In genomic region chr13:99308481-99309087, GRCh38 we compare ENCODE assay signal across 10 cellular contexts. TPM values are rescaled to one million over a fixed set of nuclear protein-coding genes. Genes with fewer than 3 reads are reported as not detected.
A peak's percentile ranks its signal among the peaks of the same experiment; 100 is the strongest.
DNase-seq lines count a peak whose midpoint lies in the region; ATAC-seq, FAIRE-seq and TF ChIP-seq lines count a peak whose summit lies in the region.
"Had no signal": no experiment of that assay in that cellular context is flagged by ENCODE, and none has a peak within 500 bp of the region (broad histone marks: within the 10 kb centered on the region; RNA-seq: fewer than 3 reads in every experiment).

No MANE protein-coding gene starts in this region.

- WGBS in A549 (ENCODE audit: missing lambda C conversion rate): 51% methylated on average over 3 of the region's 3 CpGs
- 15 to 25% methylated on average over 3 of the region's 3 CpGs for WGBS in GM23248 (ENCODE audit: low coverage in 1 of 2, low lambda C conversion rate in 2 of 2, missing lambda C conversion rate in 2 of 2), 2 experiments
- WGBS in adrenal gland, 4 donors: 81 to 88% (median 83%) methylated on average over 3 of the region's 3 CpGs

- H4K20me1 ChIP-seq in GM23248 (ENCODE audit: insufficient read depth): no peaks in the 10 kb centered on the region

- H3K9me2 ChIP-seq in GM23248 (ENCODE audit: insufficient read depth): no peaks in the 10 kb centered on the region

- H3K36me3 ChIP-seq in GM23248 (ENCODE audit: low read depth): no peaks in the 10 kb centered on the region
- peaks cover 5 to 7% of the 10 kb centered on the region in 2 donors for H3K36me3 ChIP-seq in mucosa of rectum (ENCODE audit: control insufficient read depth in 2 of 2, insufficient read depth in 2 of 2, low read length in 2 of 2)
- H3K36me3 ChIP-seq in adrenal gland (replicated peaks in 1 of 2): no peaks in the 10 kb centered on the region

- H3K27me3 ChIP-seq in GM23248 (replicated peaks; ENCODE audit: insufficient read depth) (no peaks in the 10 kb centered on the region), mucosa of rectum (ENCODE audit: control insufficient read depth in 2 of 2, insufficient read depth in 2 of 2, low read length in 2 of 2) (no peaks in the 10 kb centered on the region), adrenal gland (no peaks in the 10 kb centered on the region)

- DNase-seq in A549 (ENCODE audit: low read depth in 1 of 2, low spot score in 1 of 2) (no peak), GM23248 (peak; percentile 83), astrocyte of the spinal cord (ENCODE audit: low read depth, low spot score) (peak; percentile 57), adrenal gland (no peak), COLO668 (lab: John Stamatoyannopoulos, UW; ENCODE audit: unreplicated experiment) (no peak), NCI-H2196 treated with DMSO at 0.1 percent for 48 hours (lab: John Stamatoyannopoulos, UW; ENCODE audit: unreplicated experiment) (no peak)
- DNase-seq in stimulated activated CD4-positive, alpha-beta T cell treated with anti-CD3 and anti-CD28 coated beads, Interleukin-2, amount 100 ng/mL, for 24 hours: no peak
- DNase-seq: NCI-H1105, retina had no signal

- no peak overlapping the region for H2AFZ ChIP-seq in GM23248

- no peak for TF ChIP-seq POLR2A in A549 (IDR thresholded peaks at IDR 0.05; ENCODE audit: low read length)
- no peak for TF ChIP-seq POLR2A in adrenal gland (IDR thresholded peaks at IDR 0.05)

- POLR2A ChIA-PET in A549 (lab: Yijun Ruan, JAX): no interaction called here

- TF ChIP-seq RAD21 in A549 (conservative IDR thresholded peaks at IDR 0.05 in 1 of 2, IDR thresholded peaks at IDR 0.05 in 1 of 2): no peak

- ATAC-seq in A549: no peak

- intact Hi-C loops in adrenal gland (cut with DNase I): no loop called here

- H3K79me2 ChIP-seq in GM23248 (ENCODE audit: insufficient read depth): 0 out of 2 replicates have a peak, but pooled peaks cover 4% of the 10 kb centered on the region

- peaks cover 62% of the 10 kb centered on the region for H3F3A ChIP-seq in GM23248 (ENCODE audit: insufficient read depth)

- H3K9ac ChIP-seq in GM23248 (peak overlapping the region; percentile 68), mucosa of rectum (ENCODE audit: low read depth in 1 of 2, low read length in 2 of 2) (no peak overlapping the region)

- in situ Hi-C loops in GM23248 (cut with MboI) (no loop called here), astrocyte of the spinal cord (cut with HindIII; ENCODE audit: low sequenced_read_pairs) (no loop called here)

- H3K27ac ChIP-seq in A549 (no peak overlapping the region), GM23248 (peak overlapping the region; percentile 94), mucosa of rectum (ENCODE audit: low read depth in 2 of 2, low read length in 2 of 2) (peak overlapping the region; percentile 39 to 68), adrenal gland (peak overlapping the region in 1 of 5 donors; percentile 59)

- TF ChIP-seq CTCF in A549 (IDR thresholded peaks at IDR 0.05): no peak
- no peak for TF ChIP-seq CTCF in astrocyte of the spinal cord (IDR thresholded peaks at IDR 0.05; ENCODE audit: low read depth, low read length)
- no peak for TF ChIP-seq CTCF in adrenal gland (IDR thresholded peaks at IDR 0.05)

- H3K9me3 ChIP-seq in A549: no peaks in the 10 kb centered on the region
- H3K9me3 ChIP-seq in GM23248 (ENCODE audit: low read depth): no peaks in the 10 kb centered on the region
- no peaks in the 10 kb centered on the region for H3K9me3 ChIP-seq in mucosa of rectum (ENCODE audit: control insufficient read depth in 2 of 2, low read length in 2 of 2)
- H3K9me3 ChIP-seq in adrenal gland (replicated peaks in 1 of 3): no peaks in the 10 kb centered on the region

- CTCF ChIA-PET in A549 (lab: Yijun Ruan, JAX): interaction anchor here (1.0 kb wide), 1 partner anchor 16 kb away, joined by 3 read pairs; no protein-coding TSS in a partner anchor

- H3K4me1 ChIP-seq in A549: peaks cover 37% of the 10 kb centered on the region
- H3K4me1 ChIP-seq in GM23248 (ENCODE audit: insufficient read depth): peaks cover 64% of the 10 kb centered on the region
- H3K4me1 ChIP-seq in mucosa of rectum (ENCODE audit: control insufficient read depth in 2 of 2, insufficient read depth in 2 of 2, low read length in 2 of 2): peaks cover 4 to 8% of the 10 kb centered on the region in 2 donors
- peaks cover 15 to 17% of the 10 kb centered on the region in 2 donors for H3K4me1 ChIP-seq in adrenal gland (replicated peaks in 1 of 2)

- H3K4me2 ChIP-seq in A549: peak overlapping the region; percentile 24; the same call in 1 of the 3 replicates
- peak overlapping the region; percentile 64 for H3K4me2 ChIP-seq in GM23248 (ENCODE audit: unreplicated experiment)

- H3K4me3 ChIP-seq in A549: no peak overlapping the region
- peak overlapping the region; percentile 9; the same call in 1 of the 2 replicates for H3K4me3 ChIP-seq in GM23248
- H3K4me3 ChIP-seq in astrocyte of the spinal cord (ENCODE audit: low read depth, low read length): no peak overlapping the region
- H3K4me3 ChIP-seq in mucosa of rectum (ENCODE audit: low read length in 2 of 2): no peak overlapping the region
- no peak overlapping the region for H3K4me3 ChIP-seq in adrenal gland

- no peak for TF ChIP-seq EP300 in A549 (IDR thresholded peaks at IDR 0.05)

- no peak for FAIRE-seq in A549 (lab: Jason Lieb, UNC)

TF ChIP-seq in A549, 52 proteins besides CTCF, POLR2A, EP300 and RAD21:
- TF ChIP-seq FOXS1 (CRISPR knock-in tag; IDR thresholded peaks at IDR 0.05): no peak
- no peak for TF ChIP-seq SREBF2 (IDR thresholded peaks at IDR 0.05)
- no peak for TF ChIP-seq BHLHE40 (IDR thresholded peaks at IDR 0.05; ENCODE audit: low read depth, low read length)
- TF ChIP-seq NFE2L2 (conservative IDR thresholded peaks at IDR 0.05; ENCODE audit: low read length): no peak
- no peak for TF ChIP-seq ATOH8 (CRISPR knock-in tag; IDR thresholded peaks at IDR 0.05; ENCODE audit: low read depth)
- no peak for TF ChIP-seq PBX3 (IDR thresholded peaks at IDR 0.05)
- no peak for TF ChIP-seq HDAC2 (IDR thresholded peaks at IDR 0.05)
- TF ChIP-seq ZC3H11A (IDR thresholded peaks at IDR 0.05): no peak
- TF ChIP-seq CEBPB (IDR thresholded peaks at IDR 0.05): no peak
- TF ChIP-seq ZNF302 (CRISPR knock-in tag; IDR thresholded peaks at IDR 0.05): no peak
- TF ChIP-seq ESRRA (IDR thresholded peaks at IDR 0.05; ENCODE audit: borderline replicate concordance, low read length): no peak
- TF ChIP-seq HEYL (CRISPR knock-in tag; IDR thresholded peaks at IDR 0.05): no peak
- no peak for TF ChIP-seq FOSL2 (IDR thresholded peaks at IDR 0.05)
- TF ChIP-seq FOSL2 (CRISPR knock-in tag; IDR thresholded peaks at IDR 0.05): no peak
- TF ChIP-seq CBX2 (IDR thresholded peaks at IDR 0.05; ENCODE audit: borderline replicate concordance, low read depth): no peak
- no peak for TF ChIP-seq POLR2AphosphoS2 (conservative IDR thresholded peaks at IDR 0.05; ENCODE audit: low read length)
- no peak for TF ChIP-seq SMC3 (IDR thresholded peaks at IDR 0.05)
- TF ChIP-seq EHMT2 (IDR thresholded peaks at IDR 0.05; ENCODE audit: low read depth): no peak
- no peak for TF ChIP-seq TP53 (CRISPR knock-in tag; IDR thresholded peaks at IDR 0.05)
- no peak for TF ChIP-seq ZFP36 (IDR thresholded peaks at IDR 0.05; ENCODE audit: borderline replicate concordance, partially characterized antibody)
- no peak for TF ChIP-seq GATA3 (IDR thresholded peaks at IDR 0.05; ENCODE audit: borderline replicate concordance)

RNA-seq across cellular contexts. Expression of gene GPR183, which starts 1.4 kb away (rescaled TPM):
- polyA plus RNA-seq in A549 (2011; rRNA removed): not detected in 2 replicates
- polyA plus RNA-seq in A549 (2012; cell fraction: cytosol; rRNA removed): not detected in 2 replicates
- not detected in 2 replicates for polyA plus RNA-seq in A549 (2012; cell fraction: nucleus; rRNA removed)
- not detected in 3 replicates for polyA plus RNA-seq in A549 (2017; fragmentation: RNase III; extraction: RNeasy Plus Mini Kit Qiagen cat#74134 plus additional on column Dnase treatment)
- polyA minus RNA-seq in A549 (2011; rRNA and poly(A)+ RNA removed): not detected in 2 replicates
- not detected in 2 replicates for total RNA-seq in GM23248 (2014; rRNA removed; shearing (Covaris generic))
- polyA plus RNA-seq in GM23248 (2016; fragmentation: Nextera tagmentation; extraction: Ambion mirVana): 0.25 and 0.33 TPM in 2 replicates
- total RNA-seq in adrenal gland: 10 to 100 TPM in 3 of 8 donors, 1 to 10 TPM in 5; 4.5 to 15.0 (median 9.2) TPM
- 10 to 100 TPM in 1 of 3 donors, 1 to 10 TPM in 2; 4.2 to 12.8 (median 5.5) TPM for polyA plus RNA-seq in adrenal gland

RNA-seq across cellular contexts. Expression of gene GPR18, which starts 50.4 kb away (rescaled TPM):
- polyA plus RNA-seq in A549 (2011; rRNA removed) (not detected in 2 replicates), A549 (2017; fragmentation: RNase III; extraction: RNeasy Plus Mini Kit Qiagen cat#74134 plus additional on column Dnase treatment) (not detected in 3 replicates), GM23248 (2016; fragmentation: Nextera tagmentation; extraction: Ambion mirVana) (0.22 and 0.46 TPM in 2 replicates), adrenal gland (under 1 TPM in 1 of 3 donors, not detected in 2; 0.03 TPM)
- not detected in 2 replicates for polyA plus RNA-seq in A549 (2012; cell fraction: cytosol; rRNA removed)
- not detected in 2 replicates for polyA plus RNA-seq in A549 (2012; cell fraction: nucleus; rRNA removed)
- not detected in 2 replicates for polyA minus RNA-seq in A549 (2011; rRNA and poly(A)+ RNA removed)
- total RNA-seq in GM23248 (2014; rRNA removed; shearing (Covaris generic)): not detected in 2 replicates
- under 1 TPM in 1 of 8 donors, not detected in 7; 0.78 TPM for total RNA-seq in adrenal gland

Comparison
In these comparisons a context has a peak if more than half of its experiments do, and no peak if none do; other contexts are left out.
1. DNase-seq: peak in GM23248 (single experiment) and astrocyte of the spinal cord (single experiment); none in A549 (0 of 2), adrenal gland (0 of 7), COLO668 (single experiment), stimulated activated CD4-positive, alpha-beta T cell treated with anti-CD3 and anti-CD28 coated beads, Interleukin-2, amount 100 ng/mL, for 24 hours (0 of 2) and NCI-H2196 treated with DMSO at 0.1 percent for 48 hours (single experiment).
2. H3K27ac ChIP-seq: peak in GM23248 (single experiment) and mucosa of rectum (2 of 2); none in A549 (0 of 2).